ENCODE assay signal across 8 cellular contexts in the genomic region with DNA sequence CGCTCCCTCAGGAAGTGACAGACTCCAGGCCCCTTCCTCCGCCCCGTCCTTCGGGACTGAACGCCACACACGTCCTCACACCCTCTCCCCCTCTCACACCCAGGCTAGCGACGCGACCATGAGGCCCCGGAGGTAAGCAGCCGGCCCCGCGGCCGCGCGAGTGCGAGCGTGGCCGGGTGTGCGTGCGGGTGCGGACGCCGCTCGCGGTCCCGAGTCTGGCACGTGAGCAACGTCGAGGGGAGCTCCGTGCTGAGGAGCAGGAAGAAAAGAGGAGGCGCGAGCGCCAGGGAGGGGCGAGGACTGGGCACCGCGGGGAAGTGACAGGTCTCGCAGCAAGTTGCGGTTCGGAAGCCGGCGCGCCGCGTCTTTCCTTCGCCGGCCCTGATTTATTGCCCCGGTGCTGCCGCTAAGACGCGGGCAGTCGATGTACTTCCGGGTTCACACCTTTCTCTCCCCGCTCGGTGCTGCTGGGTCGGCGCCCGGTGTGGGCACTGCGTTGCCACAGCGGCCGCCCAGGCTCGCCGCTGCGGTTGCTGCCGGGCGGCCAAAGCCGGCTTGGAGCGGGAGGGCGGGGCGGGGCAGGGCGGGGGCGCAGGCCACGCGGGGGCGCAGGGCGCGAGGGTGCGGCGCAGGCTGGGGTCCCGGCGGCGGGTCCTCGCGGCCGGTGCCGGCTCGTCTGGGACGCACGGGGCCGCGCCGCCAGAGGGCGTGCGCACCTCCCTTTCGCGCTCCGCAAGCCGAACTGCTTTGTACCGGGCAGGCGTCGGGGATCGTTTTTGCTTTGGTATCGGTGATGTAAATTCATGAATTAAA. TPM values are rescaled to one million over a fixed set of nuclear protein-coding genes. Genes with fewer than 3 reads are reported as not detected.
DNase-seq lines count a peak whose midpoint lies in the region; ATAC-seq, FAIRE-seq and TF ChIP-seq lines count a peak whose summit lies in the region.

No MANE protein-coding gene starts in this region.

- TF ChIP-seq POLR2A in H1 (IDR thresholded peaks at IDR 0.05; ENCODE audit: control extremely low read depth in 1 of 2, low read depth in 2 of 2, low read length in 2 of 2), result peak in 1 of 2 experiments; percentile 33; a peak in 2 of 3 replicates

- H3K27ac ChIP-seq in H1 (ENCODE audit: low read depth, low read length), result peak overlapping the region; percentile 87

- no peaks in the 10 kb centered on the region for H3K79me1 ChIP-seq in H1 (ENCODE audit: low read depth, low read length)

- peak overlapping the region; percentile 57; the same call in 1 of the 2 replicates for H2AK5ac ChIP-seq in H1 (ENCODE audit: low read depth, low read length)

- intact Hi-C loops in sciatic nerve (cut with DNase I), result no loop called here

- TF ChIP-seq CTCF in HFF-Myc (IDR thresholded peaks at IDR 0.05; ENCODE audit: low read depth, low read length, missing control alignments) (peak; percentile 54), WTC11 (IDR thresholded peaks at IDR 0.05) (peak; percentile 65), H1 (IDR thresholded peaks at IDR 0.05; ENCODE audit: control extremely low read depth in 1 of 3, insufficient read depth in 1 of 3, low read depth in 1 of 3, low read length in 3 of 3) (peak; percentile 71 to 90 (median 75)), mesothelial cell of epicardium (IDR thresholded peaks at IDR 0.05; ENCODE audit: unreplicated experiment) (peak; percentile 67)

- peak overlapping the region; percentile 90; the same call in 1 of the 2 replicates for H2BK15ac ChIP-seq in H1 (ENCODE audit: low read length)

- no peaks in the 10 kb centered on the region; a peak in 1 of 4 replicates for H3K9me3 ChIP-seq in H1 (ENCODE audit: insufficient read depth in 2 of 2, low read depth in 1 of 2, low read length in 1 of 2)

- no peaks in the 10 kb centered on the region for H3K27me3 Mint-ChIP-seq in WTC11 (ENCODE audit: low read depth)
- peaks cover 7% of the 10 kb centered on the region for H3K27me3 Mint-ChIP-seq in mesothelial cell of epicardium (ENCODE audit: low read depth)

- H2BK120ac ChIP-seq in H1 (replicated peaks; ENCODE audit: low read depth, low read length), result peak overlapping the region; percentile 96

- H4K5ac ChIP-seq in H1 (ENCODE audit: insufficient read length, low read depth, low read length), result peak overlapping the region; percentile 94

- H3K36me3 Mint-ChIP-seq in WTC11 (peaks cover 11% of the 10 kb centered on the region), mesothelial cell of epicardium (no peaks in the 10 kb centered on the region)

- peak overlapping the region; percentile 79 for H2AFZ ChIP-seq in H1 (ENCODE audit: low read length)

- peak overlapping the region; percentile 80 for H2BK5ac ChIP-seq in H1 (ENCODE audit: low read depth, low read length)

- POLR2A ChIA-PET in WTC11 (lab: Charles Lee), result interaction anchor here (0.7 to 1.8 kb wide), 8 partner anchors 10 to 83 kb away, joined by 3 to 9 read pairs (median 3); a partner anchor contains a TSS
- POLR2A ChIA-PET in H1 (lab: Charles Lee; ENCODE audit: partially characterized antibody), result interaction anchor here (0.7 to 11.7 kb wide), 16 partner anchors 8 to 196 kb away, joined by 3 to 251 read pairs (median 5); a partner anchor contains a TSS

- peaks cover 0 to 9% (median 4%) of the 10 kb centered on the region in 4 experiments; a peak in 3 of 7 replicates for H3K4me1 ChIP-seq in H1 (replicated peaks in 1 of 4; ENCODE audit: control insufficient read depth in 3 of 4, insufficient read depth in 4 of 4, low read length in 3 of 4)

- WGBS in H1 (ENCODE audit: extremely low coverage in 1 of 2, insufficient coverage in 1 of 2, insufficient read length in 1 of 2, insufficient replicate concordance in 2 of 2, low coverage in 1 of 2, low lambda C conversion rate in 2 of 2, missing lambda C conversion rate in 1 of 2), 2 experiments, result 1% methylated on average over 58 of the region's 103 CpGs; no CpG with 5 or more reads in 1 of the 2 experiments

- peak overlapping the region; percentile 95; the same call in 1 of the 2 replicates for H2BK12ac ChIP-seq in H1 (ENCODE audit: low read depth, low read length)

- H3K27ac Mint-ChIP-seq in WTC11 (peak overlapping the region; percentile 99), mesothelial cell of epicardium (peak overlapping the region; percentile 93)

- H3K23me2 ChIP-seq in H1 (ENCODE audit: low read depth, low read length), result peaks cover 5% of the 10 kb centered on the region

- peak; percentile 79 to 80 for TF ChIP-seq RAD21 in H1 (IDR thresholded peaks at IDR 0.05 in 1 of 2, conservative IDR thresholded peaks at IDR 0.05 in 1 of 2; ENCODE audit: low read depth in 2 of 2, low read length in 2 of 2)

- CTCF ChIA-PET in WTC11 (lab: Charles Lee) (interaction anchor here (1.0 to 2.4 kb wide), 4 partner anchors 14 to 136 kb away, joined by 3 to 22 read pairs (median 8); a partner anchor contains a TSS), H1 (lab: Charles Lee; ENCODE audit: partially characterized antibody) (interaction anchor here (1.0 to 3.9 kb wide), 7 partner anchors 14 to 137 kb away, joined by 3 to 27 read pairs (median 4); a partner anchor contains a TSS)

- peaks cover 0 to 3% (median 0%) of the 10 kb centered on the region in 4 experiments; a peak in 2 of 8 replicates for H3K36me3 ChIP-seq in H1 (ENCODE audit: control insufficient read depth in 2 of 4, insufficient read depth in 4 of 4, low read length in 3 of 4)

- H3K27me3 ChIP-seq in H1 (replicated peaks in 1 of 4; ENCODE audit: control insufficient read depth in 3 of 4, extremely low read depth in 1 of 4, insufficient read depth in 3 of 4, low read length in 3 of 4), result no peaks in the 10 kb centered on the region

- H3K23ac ChIP-seq in H1 (ENCODE audit: insufficient read length), result no peak overlapping the region

- H3K18ac ChIP-seq in H1 (ENCODE audit: extremely low read depth, low read length), result peak overlapping the region; percentile 97

- no peak overlapping the region for H3K14ac ChIP-seq in H1 (ENCODE audit: insufficient read length)

- peak overlapping the region; percentile 76 to 90 for H3K4me2 ChIP-seq in H1 (ENCODE audit: insufficient read depth in 1 of 2, low read depth in 2 of 2, low read length in 2 of 2)

- peak overlapping the region; percentile 93 for H3K4ac ChIP-seq in H1 (replicated peaks; ENCODE audit: insufficient read length, low read depth, low read length)

- H3K56ac ChIP-seq in H1 (replicated peaks; ENCODE audit: insufficient read length, low read depth, low read length), result peak overlapping the region; percentile 52

- H3K4me3 Mint-ChIP-seq in WTC11 (peak overlapping the region; percentile 95), mesothelial cell of epicardium (peak overlapping the region; percentile 87)

- peak; percentile 13 for FAIRE-seq in H1 (lab: Jason Lieb, UNC)

- peak overlapping the region; percentile 27 for H3K4me3 ChIP-seq in HFF-Myc (replicated peaks; ENCODE audit: low read depth, low read length)
- H3K4me3 ChIP-seq in H1 (ENCODE audit: extremely low read depth in 1 of 4, insufficient read depth in 2 of 4, low read depth in 3 of 4, low read length in 4 of 4), result peak overlapping the region; percentile 52 to 95 (median 74)

- DNase-seq in GM03348 (ENCODE audit: low spot score) (peak; percentile 85), HFF-Myc (ENCODE audit: extremely low read depth, low read depth) (no peak), WTC11 (ENCODE audit: low spot score) (peak; percentile 79), H1 (ENCODE audit: low read depth in 1 of 2, low spot score in 2 of 2) (peak in 1 of 2 experiments; percentile 89), mesothelial cell of epicardium (ENCODE audit: low spot score in 2 of 2, unreplicated experiment in 2 of 2) (peak; percentile 48 to 83), stromal cell of bone marrow (ENCODE audit: low read depth) (peak; percentile 1), sciatic nerve (ENCODE audit: low spot score) (no peak)
- DNase-seq in stimulated activated naive CD4-positive, alpha-beta T cell treated with Interleukin-2 at 50 U/mL for 16 hours (lab: John Stamatoyannopoulos, UW), result no peak

- peak overlapping the region; percentile 91 for H4K91ac ChIP-seq in H1 (replicated peaks; ENCODE audit: insufficient read length, low read length)

- no peaks in the 10 kb centered on the region for H3K9me3 Mint-ChIP-seq in WTC11
- H3K9me3 Mint-ChIP-seq in mesothelial cell of epicardium, result no peaks in the 10 kb centered on the region

- H4K8ac ChIP-seq in H1 (ENCODE audit: extremely low read depth, insufficient read depth, low read length), result peak overlapping the region; percentile 96; the same call in 1 of the 2 replicates

- peak overlapping the region; percentile 81 to 88 (median 86) for H3K9ac ChIP-seq in H1 (replicated peaks in 1 of 4; ENCODE audit: extremely low read depth in 1 of 4, low read depth in 3 of 4, low read length in 3 of 4)

- H4K20me1 ChIP-seq in H1 (replicated peaks in 1 of 2; ENCODE audit: control insufficient read depth in 1 of 2, insufficient read depth in 2 of 2, low read length in 2 of 2), result no peaks in the 10 kb centered on the region

- 0 out of 3 replicates have a peak, but pooled peaks of 1 of the 2 experiments have one; percentile 20 for TF ChIP-seq EP300 in H1 (IDR thresholded peaks at IDR 0.05; ENCODE audit: borderline replicate concordance in 1 of 2, low read depth in 2 of 2, low read length in 2 of 2)

- peaks cover 34% of the 10 kb centered on the region for H3K4me1 Mint-ChIP-seq in WTC11
- H3K4me1 Mint-ChIP-seq in mesothelial cell of epicardium, result peaks cover 8% of the 10 kb centered on the region

- H2BK20ac ChIP-seq in H1 (ENCODE audit: low read length), result no peak overlapping the region

- peaks cover 0 to 45% of the 10 kb centered on the region in 2 experiments; a peak in 2 of 4 replicates for H3K79me2 ChIP-seq in H1 (ENCODE audit: control insufficient read depth in 1 of 2, insufficient read depth in 2 of 2, low read length in 2 of 2)

- ATAC-seq in WTC11, result peak; percentile 75
- ATAC-seq in sciatic nerve, result no peak

TF ChIP-seq in WTC11, 78 proteins besides CTCF, POLR2A, EP300 and RAD21 (continues in another document):
- TF ChIP-seq GRHL2 (CRISPR knock-in tag; IDR thresholded peaks at IDR 0.05; ENCODE audit: insufficient replicate concordance, severe bottlenecking) (no peak), ZNF416 (CRISPR knock-in tag; IDR thresholded peaks at IDR 0.05) (no peak)

TF ChIP-seq in H1, 55 proteins besides CTCF, POLR2A, EP300 and RAD21 (continues in another document):
- peak; percentile 40; the same call in 1 of the 2 replicates for TF ChIP-seq KDM1A (IDR thresholded peaks at IDR 0.05; ENCODE audit: borderline replicate concordance, low read length)

RNA-seq across cellular contexts. Expression of a gene that starts 15.8 kb away (rescaled TPM):
- total RNA-seq in WTC11 (2021), result 73.4 to 82.0 TPM (median 81.9 TPM) in 3 replicates
- total RNA-seq in H1 (2021; fragmentation: NEBNext Ultra II Directional; extraction: Animal tissue kit (Norgen Biotek cat#: 25700)), result 92.4 and 94.7 TPM in 2 replicates
- polyA plus RNA-seq in H1 (2011; rRNA removed), result 14.2 and 27.4 TPM in 2 replicates
- polyA plus RNA-seq in H1 (2011; cell fraction: cytosol; rRNA removed), result 27.9 TPM
- polyA plus RNA-seq in H1 (2011; cell fraction: nucleus; rRNA removed), result 14.8 TPM
- polyA plus RNA-seq in H1 (2012, experiment 1 of 2), result 30.9 to 50.6 TPM (median 37.4 TPM) in 4 replicates
- polyA plus RNA-seq in H1 (2012, experiment 2 of 2), result 3.5 TPM
- 47.8 TPM for polyA plus RNA-seq in H1 (2013, experiment 1 of 2)
- 45.4 TPM for polyA plus RNA-seq in H1 (2013, experiment 2 of 2)
- polyA minus RNA-seq in H1 (2011; rRNA and poly(A)+ RNA removed), result 53.3 and 71.1 TPM in 2 replicates
- polyA minus RNA-seq in H1 (2011; cell fraction: cytosol; rRNA and poly(A)+ RNA removed), result 44.4 TPM
- polyA minus RNA-seq in H1 (2011; cell fraction: nucleus; rRNA and poly(A)+ RNA removed), result 56.2 TPM
- 18.1 to 19.7 TPM (median 19.3 TPM) in 3 replicates for total RNA-seq in mesothelial cell of epicardium
- not detected for total RNA-seq in sciatic nerve

Comparison
In these comparisons a context has a peak if more than half of its experiments do, and no peak if none do; other contexts are left out.
1. DNase-seq: peak in GM03348 (single experiment), WTC11 (single experiment), mesothelial cell of epicardium (2 of 2) and stromal cell of bone marrow (single experiment); none in HFF-Myc (single experiment), stimulated activated naive CD4-positive, alpha-beta T cell treated with Interleukin-2 at 50 U/mL for 16 hours (single experiment) and sciatic nerve (single experiment).
2. RNA of a gene that starts 15.8 kb away (total RNA-seq): 92.4 to 94.7 TPM in H1, 73.4 to 82.0 TPM in WTC11 and 18.1 to 19.7 TPM in mesothelial cell of epicardium; not detected in sciatic nerve (single experiment); every median in the first group is over 10 times any median in the second.
3. Peak in every context shown above with its lines, with median percentiles within 50 percentile points of each other: CTCF ChIP-seq.